ENCODE assay signal across 1 cellular context in the genomic region with DNA sequence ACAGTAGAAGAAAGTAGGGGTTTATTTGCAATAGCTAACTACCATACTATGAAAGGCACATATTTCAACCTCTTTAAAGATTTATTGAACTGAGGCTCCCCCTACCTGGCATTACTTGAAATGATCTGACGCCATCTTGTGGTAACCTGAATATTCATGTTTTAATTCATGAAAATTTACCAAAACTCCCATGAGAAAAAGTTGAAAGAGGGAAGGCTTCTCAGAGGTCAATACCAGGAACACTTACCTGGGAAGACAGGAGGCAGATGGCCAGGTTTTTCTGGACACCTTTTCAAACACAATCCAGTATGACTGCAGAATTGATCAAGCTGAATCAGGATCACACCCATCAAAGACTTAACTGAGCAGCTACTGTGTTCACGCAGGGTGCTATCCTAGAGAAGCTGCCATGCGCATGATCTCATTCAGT.
A peak's percentile ranks its signal among the peaks of the same experiment; 100 is the strongest.
TF ChIP-seq lines count a peak whose summit lies in the region.

No MANE protein-coding gene starts in this region.

TF ChIP-seq in IMR-90, 13 proteins besides CTCF, POLR2A, EP300 and RAD21:
- peak; percentile 81 for TF ChIP-seq SMC3 (IDR thresholded peaks at IDR 0.05; ENCODE audit: low read depth, low read length)
- no peak for TF ChIP-seq FOS (IDR thresholded peaks at IDR 0.05; ENCODE audit: low read depth, low read length)
- no peak for TF ChIP-seq NFE2L2 (IDR thresholded peaks at IDR 0.05; ENCODE audit: low read depth, low read length)
